In the genomic region with DNA sequence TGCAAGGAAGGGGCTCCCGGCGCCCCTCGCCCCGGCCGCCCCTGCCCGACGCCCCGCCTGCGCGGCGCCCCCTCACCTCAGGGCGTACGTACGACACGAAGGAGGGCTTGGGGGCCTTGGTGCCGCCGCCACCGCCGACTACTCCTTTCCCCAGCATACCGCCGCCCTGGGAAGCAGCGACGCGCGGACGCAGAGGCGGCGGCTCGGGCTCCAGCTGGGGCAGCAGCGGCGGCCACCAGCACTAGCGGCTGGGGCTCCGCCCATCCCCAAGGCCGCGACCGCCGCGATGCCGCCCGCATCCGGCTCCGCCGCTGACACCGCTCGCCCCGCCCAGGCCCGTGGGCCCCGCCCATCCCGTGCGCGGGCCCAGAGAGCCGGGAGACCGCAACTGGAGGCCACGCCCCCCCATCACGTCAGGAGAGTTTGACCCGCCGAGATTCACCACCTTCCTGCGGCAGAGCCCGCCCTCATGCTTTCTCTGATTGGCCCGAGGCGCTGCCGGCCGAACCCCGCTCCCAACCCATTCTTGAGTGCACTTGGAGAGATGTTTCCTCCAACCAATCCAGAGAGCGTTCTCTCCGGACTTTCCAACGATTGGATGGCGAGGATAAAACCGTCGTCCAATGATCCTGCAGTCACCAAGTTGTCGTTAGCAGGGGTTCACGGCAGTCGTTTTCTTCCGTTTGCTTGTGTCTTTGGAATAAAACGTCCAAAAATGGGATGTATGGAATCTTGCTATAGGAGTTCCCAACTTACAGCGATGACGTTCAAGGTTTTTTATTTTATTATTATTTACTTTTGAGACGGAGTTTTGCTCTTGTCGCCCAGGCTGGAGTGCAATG, we compare ENCODE assay signal across 8 cellular contexts. TPM values are rescaled to one million over a fixed set of nuclear protein-coding genes. Genes with fewer than 3 reads are reported as not detected.
DNase-seq lines count a peak whose midpoint lies in the region; ATAC-seq and TF ChIP-seq lines count a peak whose summit lies in the region.

A gene with protein sequence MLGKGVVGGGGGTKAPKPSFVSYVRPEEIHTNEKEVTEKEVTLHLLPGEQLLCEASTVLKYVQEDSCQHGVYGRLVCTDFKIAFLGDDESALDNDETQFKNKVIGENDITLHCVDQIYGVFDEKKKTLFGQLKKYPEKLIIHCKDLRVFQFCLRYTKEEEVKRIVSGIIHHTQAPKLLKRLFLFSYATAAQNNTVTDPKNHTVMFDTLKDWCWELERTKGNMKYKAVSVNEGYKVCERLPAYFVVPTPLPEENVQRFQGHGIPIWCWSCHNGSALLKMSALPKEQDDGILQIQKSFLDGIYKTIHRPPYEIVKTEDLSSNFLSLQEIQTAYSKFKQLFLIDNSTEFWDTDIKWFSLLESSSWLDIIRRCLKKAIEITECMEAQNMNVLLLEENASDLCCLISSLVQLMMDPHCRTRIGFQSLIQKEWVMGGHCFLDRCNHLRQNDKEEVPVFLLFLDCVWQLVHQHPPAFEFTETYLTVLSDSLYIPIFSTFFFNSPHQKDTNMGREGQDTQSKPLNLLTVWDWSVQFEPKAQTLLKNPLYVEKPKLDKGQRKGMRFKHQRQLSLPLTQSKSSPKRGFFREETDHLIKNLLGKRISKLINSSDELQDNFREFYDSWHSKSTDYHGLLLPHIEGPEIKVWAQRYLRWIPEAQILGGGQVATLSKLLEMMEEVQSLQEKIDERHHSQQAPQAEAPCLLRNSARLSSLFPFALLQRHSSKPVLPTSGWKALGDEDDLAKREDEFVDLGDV (minus strand): TSS at position 258 of the 842 bp plus-strand sequence. CDS start 101 bp downstream, at position 157.

- DNase-seq in ACHN = peak; percentile 97
- DNase-seq in NCI-H2227 (lab: John Stamatoyannopoulos, UW; ENCODE audit: unreplicated experiment) = peak; percentile 100
- peak; percentile 100 for DNase-seq in WERI-Rb-1
- DNase-seq in mammary epithelial cell = peak; percentile 99

- peak within 1 kb of the TSS; percentile 87 for H3K4me3 ChIP-seq in WERI-Rb-1 (ENCODE audit: low read depth, low read length)
- peak within 1 kb of the TSS; percentile 46 to 83 (median 81) for H3K4me3 ChIP-seq in mammary epithelial cell (replicated peaks in 1 of 3; ENCODE audit: insufficient read depth in 1 of 3, low read depth in 2 of 3, low read length in 3 of 3)
- peak within 1 kb of the TSS; percentile 81 for H3K4me3 ChIP-seq in iPS-18c (ENCODE audit: insufficient read depth, low read depth, low read length)
- peak within 1 kb of the TSS; percentile 77 to 84 (median 82) for H3K4me3 ChIP-seq in skeletal muscle tissue (ENCODE audit: low read length in 3 of 3)

- BruUV-seq in mammary epithelial cell (replicated peaks; lab: Mats Ljungman, UMichigan) = no TSS peak

- H3K4me1 ChIP-seq in mammary epithelial cell (ENCODE audit: insufficient read depth, low read length) (peaks cover 16% of the 10 kb centered on the region), skeletal muscle tissue (ENCODE audit: control insufficient read depth in 3 of 3, insufficient read depth in 3 of 3, low read length in 3 of 3) (peaks cover 16 to 23% (median 21%) of the 10 kb centered on the region in 3 donors)

- peak within 1 kb of the TSS; percentile 95 for H2AFZ ChIP-seq in mammary epithelial cell (ENCODE audit: low read depth, low read length)

- H3K9ac ChIP-seq in mammary epithelial cell (ENCODE audit: insufficient read depth, low read length) = peak within 1 kb of the TSS; percentile 69
- H3K9ac ChIP-seq in skeletal muscle tissue (ENCODE audit: low read depth in 1 of 3, low read length in 3 of 3) = peak within 1 kb of the TSS; percentile 89 to 94 (median 90)

- H3K79me2 ChIP-seq in mammary epithelial cell (ENCODE audit: insufficient read depth, low read length) = peaks cover 46% of the 10 kb centered on the region

- in situ Hi-C loops in ACHN (cut with HindIII; ENCODE audit: low pct_ligation_motif_present, low pct_unique_long_range_greater_than_20kb, low sequenced_read_pairs) = no loop called here
- in situ Hi-C loops in mammary epithelial cell (cut with MboI; ENCODE audit: low sequenced_read_pairs in 2 of 2) = no loop called here

- H3K9me3 ChIP-seq in WERI-Rb-1 (ENCODE audit: severe bottlenecking) = no peaks in the 10 kb centered on the region
- no peaks in the 10 kb centered on the region for H3K9me3 ChIP-seq in mammary epithelial cell (replicated peaks; ENCODE audit: insufficient read depth, low read length)
- no peaks in the 10 kb centered on the region for H3K9me3 ChIP-seq in iPS-18c (ENCODE audit: control insufficient read depth, insufficient read depth, low read length)
- no peaks in the 10 kb centered on the region for H3K9me3 ChIP-seq in skeletal muscle tissue (ENCODE audit: control insufficient read depth in 3 of 3, low read length in 3 of 3)

- H3K36me3 ChIP-seq in WERI-Rb-1 (no peaks in the 10 kb centered on the region; the same call in 1 of the 2 replicates), mammary epithelial cell (ENCODE audit: insufficient read depth, low read length) (no peaks in the 10 kb centered on the region), skeletal muscle tissue (ENCODE audit: control insufficient read depth in 3 of 3, insufficient read depth in 3 of 3, low read length in 3 of 3) (no peaks in the 10 kb centered on the region)

- ATAC-seq in GM18873 (IDR thresholded peaks at IDR 0.05; ENCODE audit: low FRiP score, unreplicated experiment) = peak; percentile 98
- ATAC-seq in HG03139 (IDR thresholded peaks at IDR 0.05; ENCODE audit: unreplicated experiment) = peak; percentile 94

- H3K4me2 ChIP-seq in mammary epithelial cell (ENCODE audit: insufficient read depth, low read depth, low read length) = peak within 1 kb of the TSS; percentile 74

- intact Hi-C loops in mammary epithelial cell (cut with micrococcal nuclease) = loop anchor here (1.0 kb wide), 1 partner anchor 12 kb away; no protein-coding TSS in a partner anchor

- H3K27ac ChIP-seq in WERI-Rb-1 (peak within 1 kb of the TSS; percentile 84), mammary epithelial cell (ENCODE audit: insufficient read depth, low read depth, low read length) (peak within 1 kb of the TSS; percentile 75), skeletal muscle tissue (ENCODE audit: low read depth, low read length) (peak within 1 kb of the TSS; percentile 84)

- CTCF ChIA-PET in mammary epithelial cell (lab: Charles Lee; ENCODE audit: low non-redundant PET) = no interaction called here

- no peaks in the 10 kb centered on the region for H4K20me1 ChIP-seq in mammary epithelial cell (ENCODE audit: insufficient read depth, low read length)

- WGBS in mammary epithelial cell (ENCODE audit: low coverage, missing lambda C conversion rate) = under 1% methylated on average over 31 of the region's 79 CpGs

- dilution Hi-C loops in mammary epithelial cell (cut with HindIII; ENCODE audit: low sequenced_read_pairs) = no loop called here

- H3K27me3 ChIP-seq in WERI-Rb-1 (ENCODE audit: insufficient read depth, low read depth, severe bottlenecking) (no peaks in the 10 kb centered on the region), mammary epithelial cell (ENCODE audit: insufficient read depth, low read length) (no peaks in the 10 kb centered on the region), skeletal muscle tissue (ENCODE audit: control insufficient read depth in 3 of 3, insufficient read depth in 3 of 3, low read length in 3 of 3) (no peaks in the 10 kb centered on the region)

- TF ChIP-seq CTCF in WERI-Rb-1 (IDR thresholded peaks at IDR 0.05; ENCODE audit: low read depth, low read length) (no peak), mammary epithelial cell (conservative IDR thresholded peaks at IDR 0.05 in 1 of 2, IDR thresholded peaks at IDR 0.05 in 1 of 2; ENCODE audit: extremely low read depth in 1 of 2, insufficient read depth in 1 of 2, low read depth in 1 of 2, low read length in 2 of 2) (no peak)

RNA-seq across cellular contexts. Expression of the gene that starts here (rescaled TPM):
- total RNA-seq in mammary epithelial cell (10 to 100 TPM; 21.0 to 37.5 TPM), skeletal muscle tissue (15.1 TPM)
- 13.3 TPM for polyA plus RNA-seq in mammary epithelial cell
- 30.5 TPM for polyA minus RNA-seq in mammary epithelial cell

Comparison
In these comparisons a context has a peak if more than half of its experiments do, and no peak if none do; other contexts are left out.
1. Peak in every context shown above with its lines: DNase-seq, ATAC-seq, H3K4me3 ChIP-seq and H3K27ac ChIP-seq.